Comparison of ENCODE assay signal across 21 cellular contexts in the genomic region with DNA sequence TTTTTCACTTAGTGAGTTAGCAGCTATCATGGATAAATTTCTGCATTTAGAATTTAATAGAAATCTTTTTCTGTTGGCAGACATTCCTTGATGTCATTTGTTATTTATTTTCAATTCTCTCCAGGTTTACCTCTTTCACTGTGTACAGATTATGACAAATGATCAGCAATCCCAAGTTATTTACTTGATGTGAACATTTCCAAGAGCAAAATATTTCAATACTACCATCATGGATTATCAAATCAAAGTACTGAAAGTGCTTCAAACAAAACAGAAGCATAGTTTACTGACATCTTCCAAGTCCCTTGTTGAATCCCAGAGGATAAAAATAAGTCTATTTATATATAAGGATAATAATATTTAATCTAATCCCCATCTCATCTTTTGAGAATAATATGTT.
"Had no signal": no experiment of that assay in that cellular context is flagged by ENCODE, and none has a peak within 500 bp of the region (broad histone marks: within the 10 kb centered on the region; RNA-seq: fewer than 3 reads in every experiment).

No MANE protein-coding gene starts in this region.

- H3K9ac ChIP-seq: KMS-11 had no signal

- H3K27me3 Mint-ChIP-seq: IgD-negative memory B cell had no signal

- H3K4me3 ChIP-seq: K562, SJCRH30 had no signal

- H3K9me3 ChIP-seq: SJCRH30 had no signal

- H3K36me3 ChIP-seq: SJCRH30 had no signal

- FAIRE-seq: HepG2, K562 had no signal

- DNase-seq: Kasumi-1, MM.1S, NCI-H1092 treated with DMSO at 0.1 percent for 48 hours, NCI-H1436, NCI-H187, NCI-H2029, NCI-H2081 treated with DMSO at 0.1 percent for 48 hours, NCI-H2171, NCI-H446, NCI-H510A, NCI-H526 treated with DMSO at 0.1 percent for 48 hours, NCI-H748 treated with DMSO at 0.1 percent for 48 hours, SHP77 treated with DMSO at 0.1 percent for 48 hours, SJCRH30, SW 1271, T-cell had no signal

- H3K4me1 Mint-ChIP-seq: IgD-negative memory B cell, T-cell had no signal

- H3K4me3 Mint-ChIP-seq: IgD-negative memory B cell, T-cell had no signal

- H3K4me2 ChIP-seq: KMS-11 had no signal

- H3K27ac Mint-ChIP-seq: IgD-negative memory B cell, T-cell had no signal

- H3K4me1 ChIP-seq: SJCRH30 had no signal

- H3K36me3 Mint-ChIP-seq: IgD-negative memory B cell, T-cell had no signal

- ATAC-seq: HepG2, K562, Right ventricle myocardium inferior, T-cell had no signal

- H3K27me3 ChIP-seq: SJCRH30 had no signal

- H3K27ac ChIP-seq: KMS-11, SJCRH30 had no signal
